Comparison of ENCODE assay signal across 25 cellular contexts in the genomic region with DNA sequence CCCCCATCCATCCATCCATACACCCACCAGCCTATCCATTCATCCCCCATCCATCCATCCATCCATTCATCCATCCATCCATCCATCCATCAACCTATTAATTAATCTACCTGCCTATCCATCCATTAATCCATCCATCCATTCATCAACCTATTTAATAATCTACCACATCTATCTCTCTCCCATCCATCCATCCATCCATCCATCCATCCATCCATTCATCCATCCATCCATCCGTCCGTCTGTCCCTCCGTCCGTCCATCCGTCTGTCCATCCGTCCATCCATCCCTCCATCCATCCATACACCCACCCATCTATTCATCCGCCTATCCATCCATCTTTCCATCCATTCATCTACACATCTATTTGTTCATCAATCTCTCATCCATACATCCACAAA.
"Had no signal": no experiment of that assay in that cellular context is flagged by ENCODE, and none has a peak within 500 bp of the region (broad histone marks: within the 10 kb centered on the region; RNA-seq: fewer than 3 reads in every experiment).

No MANE protein-coding gene starts in this region.

- H3K27ac Mint-ChIP-seq: mesothelial cell of epicardium had no signal

- H3K36me3 Mint-ChIP-seq: mesothelial cell of epicardium had no signal

- H3K4me1 ChIP-seq: esophagus muscularis mucosa, foreskin keratinocyte, gastroesophageal sphincter, heart right ventricle, left lung, lower lobe of right lung had no signal

- DNase-seq: dermis blood vessel endothelial cell; dorsolateral prefrontal cortex; effector CD4-positive, alpha-beta T cell; effector memory CD4-positive, alpha-beta T cell; foreskin keratinocyte; glutamatergic neuron; head of caudate nucleus; heart right ventricle; hippocampal formation; left cardiac atrium; left lung; left ventricle myocardium superior; lower lobe of right lung; mesenchymal stem cell; mucosa of descending colon; naive B cell had no signal

- H3K4me3 ChIP-seq: coronary artery, dorsolateral prefrontal cortex, esophagus muscularis mucosa, gastroesophageal sphincter, heart right ventricle, left lung, lower lobe of right lung, mucosa of descending colon had no signal

- H3K4me3 Mint-ChIP-seq: mesothelial cell of epicardium, naive B cell had no signal

- H3K4me1 Mint-ChIP-seq: mesothelial cell of epicardium had no signal

- H3K36me3 ChIP-seq: esophagus muscularis mucosa, gastroesophageal sphincter, heart right ventricle, left lung, lower lobe of right lung had no signal

- ATAC-seq: foreskin keratinocyte, gastroesophageal sphincter, heart right ventricle, left cardiac atrium, left lung, left ventricle myocardium superior, lower lobe of right lung, mucosa of descending colon had no signal

- H3K27me3 ChIP-seq: foreskin keratinocyte, left lung had no signal

- H3K9me3 ChIP-seq: esophagus muscularis mucosa, gastroesophageal sphincter, heart right ventricle, left lung, lower lobe of right lung, mucosa of descending colon had no signal

- FAIRE-seq: colon, endothelial cell of umbilical vein, frontal cortex, islet of Langerhans, keratinocyte had no signal

- H3K27ac ChIP-seq: coronary artery, dorsolateral prefrontal cortex, esophagus muscularis mucosa, foreskin keratinocyte, gastroesophageal sphincter, heart right ventricle, left lung, lower lobe of right lung had no signal
